Comparison of ENCODE assay signal across 16 cellular contexts in genomic region chr5:66963559-66963971, GRCh38.
DNase-seq lines count a peak whose midpoint lies in the region; ATAC-seq and TF ChIP-seq lines count a peak whose summit lies in the region.
"Had no signal": no experiment of that assay in that cellular context is flagged by ENCODE, and none has a peak within 500 bp of the region (broad histone marks: within the 10 kb centered on the region; RNA-seq: fewer than 3 reads in every experiment).

No MANE protein-coding gene starts in this region.

- no peak for TF ChIP-seq POLR2A in transverse colon (IDR thresholded peaks at IDR 0.05)

- H3K36me3 ChIP-seq in HEK293 (ENCODE audit: control insufficient read depth in 2 of 2, insufficient read depth in 1 of 2, low read length in 2 of 2) = no peaks in the 10 kb centered on the region
- H3K36me3 ChIP-seq in heart right ventricle = no peaks in the 10 kb centered on the region
- no peaks in the 10 kb centered on the region for H3K36me3 ChIP-seq in transverse colon
- H3K36me3 ChIP-seq: prostate gland had no signal

- TF ChIP-seq EP300 in transverse colon (IDR thresholded peaks at IDR 0.05; ENCODE audit: low read depth) = no peak

- H3K27me3 Mint-ChIP-seq in WTC11 (ENCODE audit: low read depth) (no peaks in the 10 kb centered on the region), progenitor cell of endocrine pancreas (no peaks in the 10 kb centered on the region)

- no peak overlapping the region for H3K4me3 Mint-ChIP-seq in WTC11
- no peak overlapping the region for H3K4me3 Mint-ChIP-seq in progenitor cell of endocrine pancreas (ENCODE audit: low read depth)

- intact Hi-C loops in heart right ventricle (cut with DNase I) (loop anchor here in 2 of 10 donors (5.0 to 10.0 kb wide), 2 partner anchors 136 to 149 kb away; no protein-coding TSS in a partner anchor), transverse colon (cut with DNase I; ENCODE audit: low total_unique reads) (no loop called here), sciatic nerve (cut with DNase I) (no loop called here)

- TF ChIP-seq CTCF in HEK293 (tag by site-specific recombination; IDR thresholded peaks at IDR 0.05) (no peak), WTC11 (IDR thresholded peaks at IDR 0.05) (no peak), heart right ventricle (IDR thresholded peaks at IDR 0.05) (no peak), progenitor cell of endocrine pancreas (IDR thresholded peaks at IDR 0.05; ENCODE audit: unreplicated experiment) (no peak), transverse colon (IDR thresholded peaks at IDR 0.05) (no peak)

- no peaks in the 10 kb centered on the region for H3K36me3 Mint-ChIP-seq in WTC11
- H3K36me3 Mint-ChIP-seq in progenitor cell of endocrine pancreas (ENCODE audit: insufficient read depth) = no peaks in the 10 kb centered on the region

- no peaks in the 10 kb centered on the region for H3K27me3 ChIP-seq in heart right ventricle
- no peaks in the 10 kb centered on the region for H3K27me3 ChIP-seq in transverse colon

- H3K27ac ChIP-seq in HEK293 (ENCODE audit: extremely low read depth, low read depth, low read length) = no peak overlapping the region
- H3K27ac ChIP-seq in heart right ventricle = peak overlapping the region in 7 of 10 donors; percentile 1 to 78 (median 42)
- no peak overlapping the region for H3K27ac ChIP-seq in transverse colon
- H3K27ac ChIP-seq: prostate gland, SK-N-MC had no signal

- in situ Hi-C loops in transverse colon (cut with MboI; ENCODE audit: low pct_ligation_motif_present in 1 of 4, low pct_unique_long_range_greater_than_20kb in 1 of 4, low sequenced_read_pairs in 3 of 4) = no loop called here

- H3K4me1 Mint-ChIP-seq in WTC11 = peaks cover 44% of the 10 kb centered on the region
- H3K4me1 Mint-ChIP-seq in progenitor cell of endocrine pancreas (ENCODE audit: low read depth) = peaks cover 28% of the 10 kb centered on the region

- H3K4me3 ChIP-seq in HEK293 (ENCODE audit: low read depth, low read length) (no peak overlapping the region), heart right ventricle (no peak overlapping the region), transverse colon (no peak overlapping the region)
- H3K4me3 ChIP-seq: GM12878, lung, prostate gland, SK-N-MC had no signal

- peak; percentile 39 for DNase-seq in WTC11 (ENCODE audit: low spot score)
- peak; percentile 17 to 18 for DNase-seq in heart right ventricle
- DNase-seq in progenitor cell of endocrine pancreas (ENCODE audit: low spot score, unreplicated experiment) = no peak
- no peak for DNase-seq in transverse colon
- no peak for DNase-seq in sciatic nerve (ENCODE audit: low spot score)
- DNase-seq in NCI-H748 treated with DMSO at 0.1 percent for 48 hours (lab: John Stamatoyannopoulos, UW) = no peak
- DNase-seq: activated CD4-positive, alpha-beta T cell treated with anti-CD3 and anti-CD28 coated beads for 48 hours; activated gamma-delta T cell; MV-4-11; NCI-H526 treated with DMSO at 0.1 percent for 48 hours had no signal

- POLR2A ChIA-PET in HEK293 (lab: Yijun Ruan, JAX) (no interaction called here), WTC11 (lab: Charles Lee) (no interaction called here)

- H3K4me1 ChIP-seq in HEK293 (ENCODE audit: control insufficient read depth, insufficient read depth, low read length) (peaks cover 23% of the 10 kb centered on the region), heart right ventricle (peaks cover 0 to 72% (median 34%) of the 10 kb centered on the region in 9 donors), transverse colon (peaks cover 0 to 21% (median 9%) of the 10 kb centered on the region in 4 donors)

- ATAC-seq in WTC11 (peak; percentile 95), heart right ventricle (peak; percentile 19 to 82 (median 50)), sciatic nerve (no peak), GM19455 (IDR thresholded peaks at IDR 0.05; ENCODE audit: unreplicated experiment) (no peak)
- ATAC-seq: GM12878 had no signal

- H3K9me3 ChIP-seq in HEK293 (ENCODE audit: control insufficient read depth, insufficient read depth, low read depth, low read length) = no peaks in the 10 kb centered on the region
- H3K9me3 ChIP-seq in heart right ventricle = peaks cover 0 to 3% (median 0%) of the 10 kb centered on the region in 11 donors
- no peaks in the 10 kb centered on the region for H3K9me3 ChIP-seq in transverse colon
- H3K9me3 ChIP-seq: prostate gland had no signal

- CTCF ChIA-PET in HEK293 (lab: Yijun Ruan, JAX) (no interaction called here), WTC11 (lab: Charles Lee) (no interaction called here)

- H3K9me3 Mint-ChIP-seq in WTC11 = peaks cover 7% of the 10 kb centered on the region; the same call in 1 of the 2 replicates
- peaks cover 4% of the 10 kb centered on the region for H3K9me3 Mint-ChIP-seq in progenitor cell of endocrine pancreas (ENCODE audit: low read depth)

- 24 to 30% methylated on average over 1 of the region's 1 CpG for WGBS in heart right ventricle, 2 donors
- 56 to 80% methylated on average over 1 of the region's 1 CpG for WGBS in transverse colon (ENCODE audit: low coverage in 1 of 2), 2 donors

- peak overlapping the region; percentile 93 for H3K27ac Mint-ChIP-seq in WTC11
- peak overlapping the region; percentile 84 for H3K27ac Mint-ChIP-seq in progenitor cell of endocrine pancreas

TF ChIP-seq in HEK293, 187 proteins besides CTCF, POLR2A, EP300 and RAD21 (continues in another document):
- TF ChIP-seq ZBTB17 (tag by site-specific recombination; IDR thresholded peaks at IDR 0.05) (peak; percentile 75; the same call in 1 of the 2 replicates), ZEB2 (tag by site-specific recombination; IDR thresholded peaks at IDR 0.05) (peak; percentile 64), ZNF629 (tag by site-specific recombination; IDR thresholded peaks at IDR 0.05) (peak; percentile 51; the same call in 1 of the 2 replicates), ZBTB20 (tag by site-specific recombination; IDR thresholded peaks at IDR 0.05) (peak; percentile 78), ZNF600 (tag by site-specific recombination; IDR thresholded peaks at IDR 0.05) (peak; percentile 85), KLF9 (tag by site-specific recombination; IDR thresholded peaks at IDR 0.05; ENCODE audit: low read depth) (no peak), ZFHX2 (tag by site-specific recombination; conservative IDR thresholded peaks at IDR 0.05) (no peak), FEZF1 (tag by site-specific recombination; IDR thresholded peaks at IDR 0.05) (peak; percentile 67; the same call in 1 of the 2 replicates), ZBTB48 (tag by site-specific recombination; IDR thresholded peaks at IDR 0.05) (0 out of 2 replicates have a peak, but pooled peaks have one; percentile 54), ZNF660 (tag by site-specific recombination; IDR thresholded peaks at IDR 0.05) (peak; percentile 54; the same call in 1 of the 2 replicates)

TF ChIP-seq in WTC11, 78 proteins besides CTCF, POLR2A, EP300 and RAD21:
- TF ChIP-seq ZNF423 (CRISPR knock-in tag; IDR thresholded peaks at IDR 0.05) (no peak), EMX1 (CRISPR knock-in tag; IDR thresholded peaks at IDR 0.05) (no peak), KAT7 (CRISPR knock-in tag; IDR thresholded peaks at IDR 0.05; ENCODE audit: borderline replicate concordance) (no peak), NR2C2 (CRISPR knock-in tag; IDR thresholded peaks at IDR 0.05) (no peak), CREM (CRISPR knock-in tag; IDR thresholded peaks at IDR 0.05) (no peak), MAX (CRISPR knock-in tag; IDR thresholded peaks at IDR 0.05) (no peak), ZMAT4 (CRISPR knock-in tag; IDR thresholded peaks at IDR 0.05) (no peak), USF1 (CRISPR knock-in tag; IDR thresholded peaks at IDR 0.05) (no peak)

Comparison
In these comparisons a context has a peak if more than half of its experiments do, and no peak if none do; other contexts are left out.
1. H3K27ac ChIP-seq: peak in heart right ventricle (7 of 10); none in HEK293 (single experiment) and transverse colon (0 of 4).
2. ATAC-seq: peak in WTC11 (single experiment) and heart right ventricle (8 of 8); none in sciatic nerve (single experiment) and GM19455 (single experiment).
3. DNase-seq: peak in WTC11 (single experiment) and heart right ventricle (2 of 2); none in progenitor cell of endocrine pancreas (single experiment), transverse colon (single experiment), sciatic nerve (single experiment) and NCI-H748 treated with DMSO at 0.1 percent for 48 hours (single experiment).
4. Of the 8 proteins assayed by ChIP-seq in both HEK293 and WTC11: peak only in HEK293: ATF2; only in WTC11: none; in both: none; in neither: 7.